In the genomic region with DNA sequence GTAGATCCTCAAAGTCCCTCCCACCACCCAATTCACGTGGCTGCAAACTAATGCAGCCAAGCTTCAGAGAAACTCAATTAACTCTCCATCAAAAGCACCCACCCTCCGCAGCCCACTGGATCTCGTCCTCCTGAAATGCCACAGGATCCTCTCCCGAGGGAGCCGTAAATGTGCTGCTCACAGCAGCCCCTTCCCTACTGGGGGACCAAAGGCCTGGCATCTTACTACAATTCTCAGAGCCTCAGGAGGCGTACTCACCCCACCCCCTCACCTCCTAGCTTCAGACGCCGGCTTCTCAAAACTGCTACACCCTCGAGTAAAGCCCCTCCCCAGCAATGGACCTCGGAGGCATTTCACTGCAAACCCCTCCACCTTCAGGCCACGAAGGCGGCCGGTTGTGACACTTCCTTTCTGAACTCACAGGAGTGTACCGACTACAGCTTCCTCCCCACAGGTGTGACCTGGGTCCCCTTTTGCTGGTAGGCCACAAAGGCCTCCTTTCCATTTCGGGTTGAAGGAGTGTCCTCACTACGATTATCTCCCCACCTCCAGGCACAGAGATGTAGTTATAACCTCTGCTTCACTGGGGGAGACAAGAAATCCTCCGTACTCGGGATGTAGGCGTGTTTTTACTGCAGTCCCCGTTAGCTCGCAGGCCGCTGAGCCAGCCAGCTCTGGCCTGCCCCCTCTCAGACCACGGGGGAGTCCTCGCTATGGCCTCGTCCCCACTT, we compare ENCODE assay signal across 8 cellular contexts.
DNase-seq lines count a peak whose midpoint lies in the region; ATAC-seq and TF ChIP-seq lines count a peak whose summit lies in the region.

No MANE protein-coding gene starts in this region.

- no peak for TF ChIP-seq CTCF in AG10803 (conservative IDR thresholded peaks at IDR 0.05; ENCODE audit: low read length)
- TF ChIP-seq CTCF in nephron (IDR thresholded peaks at IDR 0.05; ENCODE audit: unreplicated experiment in 3 of 3), result no peak

- peak; percentile 6 for DNase-seq in AG10803 (ENCODE audit: low read depth)
- DNase-seq in NK-92 treated with Interleukin-12 subunit alpha and Interleukin-12 subunit beta, amount 100 ng/mL, for 24 hours (lab: John Stamatoyannopoulos, UW), result peak; percentile 70
- peak; percentile 41 for DNase-seq in activated T-cell treated with anti-CD3 and anti-CD28 coated beads for 4 hours
- DNase-seq in erythroblast (lab: John Stamatoyannopoulos, UW), result peak; percentile 81 to 83

- H3K9me3 Mint-ChIP-seq in nephron, result no peaks in the 10 kb centered on the region
- no peaks in the 10 kb centered on the region for H3K9me3 Mint-ChIP-seq in stimulated activated naive CD8-positive, alpha-beta T cell treated with anti-CD3 and anti-CD28 coated beads, Interleukin-15, Interleukin-2, amounts not matched to agents 100 ng/mL and 50 ng/mL, for 24 hours

- peaks cover 11% of the 10 kb centered on the region for H3K36me3 Mint-ChIP-seq in nephron (ENCODE audit: low read depth)
- peaks cover 54% of the 10 kb centered on the region for H3K36me3 Mint-ChIP-seq in stimulated activated naive CD8-positive, alpha-beta T cell treated with anti-CD3 and anti-CD28 coated beads, Interleukin-15, Interleukin-2, amounts not matched to agents 100 ng/mL and 50 ng/mL, for 24 hours (ENCODE audit: low read depth)

- H3K27me3 Mint-ChIP-seq in nephron (ENCODE audit: low read depth), result peaks cover 3% of the 10 kb centered on the region
- no peaks in the 10 kb centered on the region for H3K27me3 Mint-ChIP-seq in stimulated activated naive CD8-positive, alpha-beta T cell treated with anti-CD3 and anti-CD28 coated beads, Interleukin-15, Interleukin-2, amounts not matched to agents 100 ng/mL and 50 ng/mL, for 24 hours

- peaks cover 51% of the 10 kb centered on the region for H3K4me1 Mint-ChIP-seq in nephron
- peaks cover 52% of the 10 kb centered on the region for H3K4me1 Mint-ChIP-seq in stimulated activated naive CD8-positive, alpha-beta T cell treated with anti-CD3 and anti-CD28 coated beads, Interleukin-15, Interleukin-2, amounts not matched to agents 100 ng/mL and 50 ng/mL, for 24 hours (ENCODE audit: low read depth)

- no peak for TF ChIP-seq POLR2A in erythroblast (IDR thresholded peaks at IDR 0.05; ENCODE audit: low read length)

- H3K27ac Mint-ChIP-seq in nephron, result peak overlapping the region; percentile 96 to 100 (median 99)
- H3K27ac Mint-ChIP-seq in stimulated activated naive CD8-positive, alpha-beta T cell treated with anti-CD3 and anti-CD28 coated beads, Interleukin-15, Interleukin-2, amounts not matched to agents 100 ng/mL and 50 ng/mL, for 24 hours, result peak overlapping the region; percentile 96

- peak; percentile 29 for ATAC-seq in GM18909 (IDR thresholded peaks at IDR 0.05; ENCODE audit: poor library complexity, unreplicated experiment)
- peak; percentile 21 for ATAC-seq in HG03139 (IDR thresholded peaks at IDR 0.05; ENCODE audit: unreplicated experiment)

- peak overlapping the region; percentile 95 to 100 (median 97) for H3K4me3 Mint-ChIP-seq in nephron
- H3K4me3 Mint-ChIP-seq in stimulated activated naive CD8-positive, alpha-beta T cell treated with anti-CD3 and anti-CD28 coated beads, Interleukin-15, Interleukin-2, amounts not matched to agents 100 ng/mL and 50 ng/mL, for 24 hours, result peak overlapping the region; percentile 98

- peak overlapping the region; percentile 97 for H3K4me3 ChIP-seq in AG10803 (ENCODE audit: low read length)

Comparison
In these comparisons a context has a peak if more than half of its experiments do, and no peak if none do; other contexts are left out.
1. Peak in every context shown above with its lines: DNase-seq, ATAC-seq and H3K4me3 ChIP-seq.
2. DNase-seq: peak in every context shown above with its lines; median percentile 82 in erythroblast; 70 in NK-92 treated with Interleukin-12 subunit alpha and Interleukin-12 subunit beta, amount 100 ng/mL, for 24 hours; 41 in activated T-cell treated with anti-CD3 and anti-CD28 coated beads for 4 hours; 6 in AG10803.